8 cellular contexts compared by ENCODE assay signal in the genomic region with DNA sequence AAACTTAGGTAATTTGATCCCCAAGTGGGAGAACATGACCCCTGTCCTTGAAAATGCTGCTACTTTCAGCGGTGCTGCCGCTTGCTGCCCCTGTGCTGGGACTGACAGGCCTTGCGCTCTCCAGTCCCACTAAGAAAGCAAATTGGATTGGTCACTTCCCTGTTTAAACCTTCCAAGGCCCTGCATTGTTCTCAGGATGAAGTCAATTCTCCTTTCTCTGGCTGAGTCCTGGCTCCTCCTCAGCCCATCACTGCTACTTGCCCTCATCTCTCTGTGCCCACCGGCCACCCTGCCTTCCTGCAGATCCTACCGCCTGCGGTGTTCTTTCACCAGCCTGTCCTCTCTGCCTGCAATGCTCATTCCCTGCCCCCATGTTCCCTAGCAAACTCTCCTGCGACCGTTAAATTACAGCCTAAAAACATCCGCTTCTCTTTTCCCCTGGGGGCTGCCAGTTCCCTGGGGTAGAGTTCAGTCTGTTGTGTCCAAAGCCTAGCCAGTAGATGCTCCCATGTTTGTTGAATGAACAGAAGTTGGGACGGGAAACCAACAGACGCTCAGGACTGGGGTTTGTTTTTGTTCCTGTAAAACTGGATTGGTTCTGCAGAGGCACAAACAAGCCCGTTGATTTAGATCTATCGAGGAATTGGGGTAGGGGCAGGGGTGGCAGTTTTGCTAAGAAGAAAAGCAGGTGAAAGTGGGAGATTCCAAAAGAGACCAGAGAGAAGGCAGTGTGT.
DNase-seq lines count a peak whose midpoint lies in the region; ATAC-seq lines count a peak whose summit lies in the region.

No MANE protein-coding gene starts in this region.

- DNase-seq in SIG-M5 treated with dmso at 0.1 percent for 504 hours (lab: John Stamatoyannopoulos, UW; ENCODE audit: unreplicated experiment), result peak; percentile 70
- DNase-seq in SIG-M5 (lab: John Stamatoyannopoulos, UW), result no peak
- DNase-seq in LHCN-M2 (ENCODE audit: low read depth), result peak; percentile 78
- peak; percentile 42 for DNase-seq in dermis blood vessel endothelial cell
- DNase-seq in naive thymus-derived CD8-positive, alpha-beta T cell, result no peak
- DNase-seq in GOT3 (lab: John Stamatoyannopoulos, UW), result no peak
- DNase-seq in DMS 273 (lab: John Stamatoyannopoulos, UW; ENCODE audit: unreplicated experiment), result no peak

- H3K4me3 Mint-ChIP-seq in naive thymus-derived CD8-positive, alpha-beta T cell, result peak overlapping the region; percentile 67 to 86 (median 78)

- H3K4me1 Mint-ChIP-seq in naive thymus-derived CD8-positive, alpha-beta T cell, result peaks cover 31 to 64% (median 47%) of the 10 kb centered on the region in 4 donors

- POLR2A ChIA-PET in naive thymus-derived CD8-positive, alpha-beta T cell (lab: Charles Lee), result interaction anchor here (1.0 to 2.7 kb wide), 2 partner anchors 65 to 127 kb away, joined by 5 to 14 read pairs; a partner anchor contains a TSS

- H3K36me3 Mint-ChIP-seq in naive thymus-derived CD8-positive, alpha-beta T cell, result no peaks in the 10 kb centered on the region

- H3K27ac Mint-ChIP-seq in naive thymus-derived CD8-positive, alpha-beta T cell, result peak overlapping the region; percentile 66 to 94 (median 88)

- no peak for ATAC-seq in naive thymus-derived CD8-positive, alpha-beta T cell
- no peak for ATAC-seq in GM21786 (IDR thresholded peaks at IDR 0.05; ENCODE audit: unreplicated experiment)

- no peaks in the 10 kb centered on the region for H3K9me3 Mint-ChIP-seq in naive thymus-derived CD8-positive, alpha-beta T cell

- H3K27me3 Mint-ChIP-seq in naive thymus-derived CD8-positive, alpha-beta T cell, result no peaks in the 10 kb centered on the region

Comparison
In these comparisons a context has a peak if more than half of its experiments do, and no peak if none do; other contexts are left out.
1. DNase-seq: peak in SIG-M5 treated with dmso at 0.1 percent for 504 hours (single experiment), LHCN-M2 (single experiment) and dermis blood vessel endothelial cell (single experiment); none in SIG-M5 (single experiment), naive thymus-derived CD8-positive, alpha-beta T cell (0 of 10), GOT3 (single experiment) and DMS 273 (single experiment).